ENCODE assay signal across 8 cellular contexts in the genomic region with DNA sequence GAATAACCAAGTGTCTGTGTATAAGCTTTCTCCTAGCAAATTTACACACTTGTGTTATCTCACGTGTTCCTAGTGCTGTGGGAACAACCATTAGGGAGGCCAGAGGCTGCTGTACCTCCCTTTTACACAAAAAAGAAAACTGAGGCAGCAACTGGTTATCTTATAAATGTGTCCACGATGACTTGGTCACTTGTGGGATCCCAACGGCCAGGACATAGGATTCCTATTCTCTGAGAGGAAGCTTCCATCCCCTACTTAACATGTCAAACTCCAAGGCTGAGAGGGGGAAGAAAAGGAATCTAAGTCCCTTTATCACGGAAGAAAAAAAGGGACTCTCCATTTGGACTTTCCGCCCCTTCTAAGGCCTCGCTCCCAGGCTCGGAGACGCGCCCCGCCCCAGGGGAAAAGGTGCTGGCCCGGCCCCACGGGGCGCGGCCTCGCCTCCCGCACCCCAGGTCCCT. TPM values are rescaled to one million over a fixed set of nuclear protein-coding genes. Genes with fewer than 3 reads are reported as not detected.
A peak's percentile ranks its signal among the peaks of the same experiment; 100 is the strongest.
DNase-seq lines count a peak whose midpoint lies in the region; ATAC-seq, FAIRE-seq and TF ChIP-seq lines count a peak whose summit lies in the region.

No MANE protein-coding gene starts in this region.

- H3K4me1 Mint-ChIP-seq in CD8-positive, alpha-beta T cell (ENCODE audit: low read depth), result peaks cover 21% of the 10 kb centered on the region

- H3K27ac ChIP-seq in CD8-positive, alpha-beta T cell (ENCODE audit: low read depth, low read length), result peak overlapping the region; percentile 99
- H3K27ac ChIP-seq in ascending aorta (peak overlapping the region; percentile 98 to 99), keratinocyte (ENCODE audit: control insufficient read depth, insufficient read depth, low read length) (peak overlapping the region; percentile 99), substantia nigra (ENCODE audit: low read depth, low read length, poor library complexity, severe bottlenecking) (peak overlapping the region; percentile 95)

- no peak for FAIRE-seq in keratinocyte (lab: Jason Lieb, UNC)

- peaks cover 3% of the 10 kb centered on the region for H3K36me3 Mint-ChIP-seq in CD8-positive, alpha-beta T cell

- peak overlapping the region; percentile 98 for H3K4me3 ChIP-seq in CD8-positive, alpha-beta T cell (ENCODE audit: low read depth, low read length)
- peak overlapping the region; percentile 69 to 71 for H3K4me3 ChIP-seq in ascending aorta
- H3K4me3 ChIP-seq in keratinocyte (ENCODE audit: control insufficient read depth in 2 of 3, extremely low read depth in 1 of 3, insufficient read depth in 2 of 3, low read depth in 1 of 3, low read length in 3 of 3), result peak overlapping the region; percentile 66 to 82 (median 80)

- CTCF ChIA-PET in CD8-positive, alpha-beta T cell (lab: Charles Lee), result interaction anchor here (0.7 to 6.1 kb wide), 12 partner anchors 9 to 739 kb away, joined by 3 to 40 read pairs (median 3); no protein-coding TSS in a partner anchor

- no peaks in the 10 kb centered on the region for H3K9me1 ChIP-seq in keratinocyte (ENCODE audit: control insufficient read depth, extremely low read depth, insufficient read depth, low read length)

- H3K9ac ChIP-seq in keratinocyte (ENCODE audit: control insufficient read depth, extremely low read depth, insufficient read depth, low read length), result peak overlapping the region; percentile 98

- POLR2A ChIA-PET in CD8-positive, alpha-beta T cell (lab: Charles Lee), result interaction anchor here (0.9 to 2.9 kb wide), 10 partner anchors 9 to 730 kb away, joined by 3 to 51 read pairs (median 4); a partner anchor contains a TSS

- no peaks in the 10 kb centered on the region for H3K27me3 ChIP-seq in CD8-positive, alpha-beta T cell (ENCODE audit: insufficient read depth, low read length)
- H3K27me3 ChIP-seq in ascending aorta, result no peaks in the 10 kb centered on the region
- no peaks in the 10 kb centered on the region for H3K27me3 ChIP-seq in keratinocyte (ENCODE audit: control insufficient read depth, extremely low read depth, insufficient read depth, low read length)

- dilution Hi-C loops in keratinocyte (cut with MboI; ENCODE audit: extremely low pct_ligation_motif_present, low sequenced_read_pairs), result no loop called here

- peak overlapping the region; percentile 90 for H3K4me3 Mint-ChIP-seq in CD8-positive, alpha-beta T cell

- peak overlapping the region; percentile 92 for H2AFZ ChIP-seq in keratinocyte (ENCODE audit: control insufficient read depth, low read length)

- no peaks in the 10 kb centered on the region for H3K9me3 Mint-ChIP-seq in CD8-positive, alpha-beta T cell

- H3K4me2 ChIP-seq in keratinocyte (ENCODE audit: control insufficient read depth, extremely low read depth, insufficient read depth, low read depth, low read length), result peak overlapping the region; percentile 97

- H3K4me1 ChIP-seq in CD8-positive, alpha-beta T cell (ENCODE audit: insufficient read depth, low read length), result peaks cover 20% of the 10 kb centered on the region
- H3K4me1 ChIP-seq in ascending aorta (peaks cover 6 to 25% of the 10 kb centered on the region in 2 donors), keratinocyte (ENCODE audit: control insufficient read depth, extremely low read depth, insufficient read depth, low read length) (peaks cover 20% of the 10 kb centered on the region)

- ATAC-seq in CD8-positive, alpha-beta T cell, result no peak
- peak; percentile 87 for ATAC-seq in GM19455 (IDR thresholded peaks at IDR 0.05; ENCODE audit: unreplicated experiment)
- ATAC-seq in HG03457 (IDR thresholded peaks at IDR 0.05; ENCODE audit: unreplicated experiment), result peak; percentile 78

- no peaks in the 10 kb centered on the region for H3K9me3 ChIP-seq in CD8-positive, alpha-beta T cell (ENCODE audit: low read length)
- no peaks in the 10 kb centered on the region for H3K9me3 ChIP-seq in ascending aorta
- no peaks in the 10 kb centered on the region for H3K9me3 ChIP-seq in keratinocyte (ENCODE audit: control insufficient read depth, low read depth, low read length)

- H4K20me1 ChIP-seq in keratinocyte (ENCODE audit: control insufficient read depth, extremely low read depth, insufficient read depth, low read length), result no peaks in the 10 kb centered on the region

- no peaks in the 10 kb centered on the region for H3K79me2 ChIP-seq in keratinocyte (ENCODE audit: control insufficient read depth, insufficient read depth, low read length)

- H3K27ac Mint-ChIP-seq in CD8-positive, alpha-beta T cell, result peak overlapping the region; percentile 99

- no peak for DNase-seq in CD8-positive, alpha-beta T cell
- DNase-seq in ascending aorta (ENCODE audit: low spot score in 2 of 2) (no peak), keratinocyte (ENCODE audit: low read depth, low spot score) (no peak), substantia nigra (lab: John Stamatoyannopoulos, UW) (peak in 1 of 49 donors; percentile 58), NCI-H2227 (lab: John Stamatoyannopoulos, UW; ENCODE audit: unreplicated experiment) (no peak), SW 1271 (lab: John Stamatoyannopoulos, UW) (no peak)

- intact Hi-C loops in CD8-positive, alpha-beta T cell (cut with DNase I, micrococcal nuclease), result loop anchor here (1.0 to 10.0 kb wide), 19 partner anchors 51 to 1926 kb away; a partner anchor contains a TSS
- intact Hi-C loops in ascending aorta (cut with DNase I), result loop anchor here (2.0 to 5.0 kb wide), 5 partner anchors 49 to 666 kb away; no protein-coding TSS in a partner anchor

- H3K36me3 ChIP-seq in CD8-positive, alpha-beta T cell (ENCODE audit: insufficient read depth, low read length), result no peaks in the 10 kb centered on the region
- H3K36me3 ChIP-seq in ascending aorta, result no peaks in the 10 kb centered on the region
- no peaks in the 10 kb centered on the region for H3K36me3 ChIP-seq in keratinocyte (ENCODE audit: control insufficient read depth in 2 of 2, extremely low read depth in 1 of 2, insufficient read depth in 2 of 2, low read length in 2 of 2)

- no peaks in the 10 kb centered on the region for H3K27me3 Mint-ChIP-seq in CD8-positive, alpha-beta T cell (ENCODE audit: low read depth)

- TF ChIP-seq CTCF in CD8-positive, alpha-beta T cell (IDR thresholded peaks at IDR 0.05), result no peak
- no peak for TF ChIP-seq CTCF in ascending aorta (IDR thresholded peaks at IDR 0.05)
- TF ChIP-seq CTCF in keratinocyte (optimal IDR thresholded peaks at IDR 0.05 in 1 of 3, IDR thresholded peaks at IDR 0.05 in 1 of 3, conservative IDR thresholded peaks at IDR 0.05 in 1 of 3; ENCODE audit: extremely low read depth in 1 of 3, insufficient read depth in 2 of 3, low read length in 3 of 3), result no peak

RNA-seq across cellular contexts. Expression of a gene that starts 0.4 kb away (rescaled TPM):
- 1 to 10 TPM; 1.5 to 1.7 TPM for total RNA-seq in CD8-positive, alpha-beta T cell
- total RNA-seq in ascending aorta, result 1.7 TPM
- polyA plus RNA-seq in keratinocyte, result 2.7 to 2.8 TPM (median 2.7 TPM) in 3 replicates
- 1.5 TPM for polyA plus RNA-seq in keratinocyte (2011; ENCODE audit: low read depth)
- 1.5 and 2.1 TPM in 2 replicates for polyA plus RNA-seq in keratinocyte (2011; cell fraction: cytosol; rRNA removed)
- 3.7 TPM in 2 replicates for polyA plus RNA-seq in keratinocyte (2011; cell fraction: nucleus; rRNA removed)
- 1.9 and 2.1 TPM in 2 replicates for polyA plus RNA-seq in keratinocyte (2012; ENCODE audit: low replicate concordance)
- 2.1 to 4.1 TPM (median 3.7 TPM) in 3 replicates for polyA minus RNA-seq in keratinocyte
- 1.2 TPM for polyA minus RNA-seq in keratinocyte (2011; cell fraction: cytosol; rRNA and poly(A)+ RNA removed)
- polyA minus RNA-seq in keratinocyte (2011; cell fraction: nucleus; rRNA and poly(A)+ RNA removed), result 2.5 and 3.3 TPM in 2 replicates
